8 cellular contexts compared by ENCODE assay signal in genomic region chr1:51877434-51878306, GRCh38. TPM values are rescaled to one million over a fixed set of nuclear protein-coding genes. Genes with fewer than 3 reads are reported as not detected.
DNase-seq lines count a peak whose midpoint lies in the region; ATAC-seq and TF ChIP-seq lines count a peak whose summit lies in the region.

No MANE protein-coding gene starts in this region.

- TF ChIP-seq CTCF in Peyer's patch (IDR thresholded peaks at IDR 0.05) (no peak), type B pancreatic cell (conservative IDR thresholded peaks at IDR 0.05) (no peak), progenitor cell of endocrine pancreas (IDR thresholded peaks at IDR 0.05; ENCODE audit: unreplicated experiment) (no peak)

- no peak for TF ChIP-seq POLR2A in Peyer's patch (IDR thresholded peaks at IDR 0.05)

- H3K27me3 ChIP-seq in Peyer's patch = no peaks in the 10 kb centered on the region
- H3K27me3 ChIP-seq in endocrine pancreas (ENCODE audit: control insufficient read depth, insufficient read depth, low read length) = no peaks in the 10 kb centered on the region

- H3K9ac ChIP-seq in endocrine pancreas (ENCODE audit: control insufficient read depth, insufficient read depth, low read length) = peak overlapping the region; percentile 97

- H3K27ac ChIP-seq in Peyer's patch = peak overlapping the region; percentile 89 to 99 (median 96)

- H3K9me3 Mint-ChIP-seq in type B pancreatic cell (no peaks in the 10 kb centered on the region), progenitor cell of endocrine pancreas (ENCODE audit: low read depth) (no peaks in the 10 kb centered on the region)

- H3K4me1 ChIP-seq in Peyer's patch (peaks cover 0 to 26% (median 8%) of the 10 kb centered on the region in 4 donors), endocrine pancreas (ENCODE audit: control insufficient read depth, insufficient read depth, low read length) (peaks cover 8% of the 10 kb centered on the region)

- H3K4me3 Mint-ChIP-seq in type B pancreatic cell = no peak overlapping the region
- H3K4me3 Mint-ChIP-seq in progenitor cell of endocrine pancreas (ENCODE audit: low read depth) = no peak overlapping the region

- H3K36me3 Mint-ChIP-seq in type B pancreatic cell = peaks cover 7% of the 10 kb centered on the region
- H3K36me3 Mint-ChIP-seq in progenitor cell of endocrine pancreas (ENCODE audit: insufficient read depth) = no peaks in the 10 kb centered on the region

- no peaks in the 10 kb centered on the region for H3K9me3 ChIP-seq in Peyer's patch
- no peaks in the 10 kb centered on the region for H3K9me3 ChIP-seq in endocrine pancreas (ENCODE audit: control insufficient read depth, low read length)

- H3K4me1 Mint-ChIP-seq in type B pancreatic cell (ENCODE audit: unreplicated experiment) = peaks cover 5% of the 10 kb centered on the region
- peaks cover 18% of the 10 kb centered on the region for H3K4me1 Mint-ChIP-seq in progenitor cell of endocrine pancreas (ENCODE audit: low read depth)

- H3K4me3 ChIP-seq in Peyer's patch (peak overlapping the region; percentile 70 to 95 (median 90)), endocrine pancreas (ENCODE audit: control insufficient read depth, insufficient read depth, low read length) (peak overlapping the region; percentile 95)

- H3K27me3 Mint-ChIP-seq in type B pancreatic cell (peaks cover 6% of the 10 kb centered on the region), progenitor cell of endocrine pancreas (peaks cover 7% of the 10 kb centered on the region)

- H3K36me3 ChIP-seq in Peyer's patch (no peaks in the 10 kb centered on the region), endocrine pancreas (ENCODE audit: control insufficient read depth, insufficient read depth, low read length) (no peaks in the 10 kb centered on the region)

- peak; percentile 76 for DNase-seq in DMS53 (lab: John Stamatoyannopoulos, UW)
- peak in 2 of 3 donors; percentile 50 to 61 for DNase-seq in Peyer's patch
- peak; percentile 53 for DNase-seq in myocyte (ENCODE audit: low read depth)
- DNase-seq in type B pancreatic cell (ENCODE audit: extremely low spot score, unreplicated experiment) = no peak
- no peak for DNase-seq in progenitor cell of endocrine pancreas (ENCODE audit: low spot score, unreplicated experiment)

- H3K27ac Mint-ChIP-seq in type B pancreatic cell (no peak overlapping the region), progenitor cell of endocrine pancreas (no peak overlapping the region)

- ATAC-seq in GM21723 (IDR thresholded peaks at IDR 0.05; ENCODE audit: unreplicated experiment) (peak; percentile 1), HG02642 (IDR thresholded peaks at IDR 0.05; ENCODE audit: poor library complexity, unreplicated experiment) (no peak)

RNA-seq across cellular contexts. Expression of gene NRDC, which starts 0.9 kb away (rescaled TPM):
- 100 to 1,000 TPM in 1 of 4 donors, 10 to 100 TPM in 3; 55.2 to 111 (median 67.8) TPM for total RNA-seq in Peyer's patch
- 67.8 and 84.5 TPM in 2 replicates for total RNA-seq in myocyte
- 102 TPM for polyA plus RNA-seq in myocyte (2012)
- total RNA-seq in type B pancreatic cell (ENCODE audit: low replicate concordance) = 105 and 134 TPM in 2 replicates
- 200 and 207 TPM in 2 replicates for total RNA-seq in progenitor cell of endocrine pancreas

Comparison
In these comparisons a context has a peak if more than half of its experiments do, and no peak if none do; other contexts are left out.
1. DNase-seq: peak in DMS53 (single experiment), Peyer's patch (2 of 3) and myocyte (single experiment); none in type B pancreatic cell (single experiment) and progenitor cell of endocrine pancreas (single experiment).